8 cellular contexts compared by ENCODE assay signal in genomic region chr15:70504305-70504951, GRCh38.
DNase-seq lines count a peak whose midpoint lies in the region; ATAC-seq, FAIRE-seq and TF ChIP-seq lines count a peak whose summit lies in the region.

No MANE protein-coding gene starts in this region.

- H3K9ac ChIP-seq in H1 (replicated peaks in 1 of 4; ENCODE audit: extremely low read depth in 1 of 4, low read depth in 3 of 4, low read length in 3 of 4): no peak overlapping the region
- no peak overlapping the region for H3K9ac ChIP-seq in trophoblast cell (ENCODE audit: low read length)

- 0 out of 2 replicates have a peak overlapping the region, but pooled peaks have one; percentile 72 for H2BK15ac ChIP-seq in H1 (ENCODE audit: low read length)

- TF ChIP-seq EP300 in H1 (IDR thresholded peaks at IDR 0.05; ENCODE audit: borderline replicate concordance in 1 of 2, low read depth in 2 of 2, low read length in 2 of 2): no peak

- peaks cover 45% of the 10 kb centered on the region for H3F3A ChIP-seq in PC-9 (ENCODE audit: insufficient read depth, low read depth)

- H2BK20ac ChIP-seq in H1 (ENCODE audit: low read length): 0 out of 2 replicates have a peak overlapping the region, but pooled peaks have one; percentile 66

- no peak overlapping the region for H3K56ac ChIP-seq in H1 (replicated peaks; ENCODE audit: insufficient read length, low read depth, low read length)

- DNase-seq in AG10803 (ENCODE audit: low read depth) (peak; percentile 84), PC-9 (peak; percentile 72 to 86), H1 (ENCODE audit: low read depth in 1 of 2, low spot score in 2 of 2) (no peak), trophoblast cell (peak; percentile 29 to 31), retina (no peak), NCI-H226 (no peak)

- H3K4me3 ChIP-seq in AG10803 (ENCODE audit: low read length) (no peak overlapping the region), PC-9 (no peak overlapping the region), H1 (ENCODE audit: extremely low read depth in 1 of 4, insufficient read depth in 2 of 4, low read depth in 3 of 4, low read length in 4 of 4) (no peak overlapping the region), trophoblast cell (ENCODE audit: low read depth, low read length) (no peak overlapping the region)

- no peak for TF ChIP-seq CTCF in AG10803 (conservative IDR thresholded peaks at IDR 0.05; ENCODE audit: low read length)
- TF ChIP-seq CTCF in PC-9 (conservative IDR thresholded peaks at IDR 0.05): no peak
- no peak for TF ChIP-seq CTCF in H1 (IDR thresholded peaks at IDR 0.05; ENCODE audit: control extremely low read depth in 1 of 3, insufficient read depth in 1 of 3, low read depth in 1 of 3, low read length in 3 of 3)

- H3K79me2 ChIP-seq in PC-9 (ENCODE audit: low read depth) (no peaks in the 10 kb centered on the region), H1 (ENCODE audit: control insufficient read depth in 1 of 2, insufficient read depth in 2 of 2, low read length in 2 of 2) (no peaks in the 10 kb centered on the region), trophoblast cell (ENCODE audit: control insufficient read depth, insufficient read depth, low read length, poor library complexity) (no peaks in the 10 kb centered on the region)

- H3K79me1 ChIP-seq in H1 (ENCODE audit: low read depth, low read length): no peaks in the 10 kb centered on the region
- no peaks in the 10 kb centered on the region for H3K79me1 ChIP-seq in trophoblast cell (ENCODE audit: low read length)

- no peak overlapping the region for H2BK12ac ChIP-seq in H1 (ENCODE audit: low read depth, low read length)
- H2BK12ac ChIP-seq in trophoblast cell (ENCODE audit: low read length): no peak overlapping the region

- no peak for FAIRE-seq in H1 (lab: Jason Lieb, UNC)

- CTCF ChIA-PET in PC-9 (lab: Charles Lee): interaction anchor here (0.6 to 1.8 kb wide), 5 partner anchors 8 to 636 kb away, joined by 3 to 5 read pairs (median 4); no protein-coding TSS in a partner anchor
- CTCF ChIA-PET in H1 (lab: Charles Lee; ENCODE audit: partially characterized antibody): interaction anchor here (0.8 to 3.8 kb wide), 9 partner anchors 8 to 1025 kb away, joined by 3 to 20 read pairs (median 6); no protein-coding TSS in a partner anchor

- POLR2A ChIA-PET in PC-9 (lab: Charles Lee; ENCODE audit: unreplicated experiment): interaction anchor here (0.6 to 2.1 kb wide), 6 partner anchors 9 to 1042 kb away, joined by 3 to 20 read pairs (median 4); no protein-coding TSS in a partner anchor
- POLR2A ChIA-PET in H1 (lab: Charles Lee; ENCODE audit: partially characterized antibody): interaction anchor here (0.7 kb wide), 1 partner anchor 393 kb away, joined by 3 read pairs; no protein-coding TSS in a partner anchor

- BruUV-seq in PC-9 (replicated peaks; lab: Mats Ljungman, UMichigan): no TSS peak

- H3K4me1 ChIP-seq in PC-9 (replicated peaks; ENCODE audit: insufficient read depth): peaks cover 59% of the 10 kb centered on the region
- peaks cover 9 to 25% (median 20%) of the 10 kb centered on the region in 4 experiments for H3K4me1 ChIP-seq in H1 (replicated peaks in 1 of 4; ENCODE audit: control insufficient read depth in 3 of 4, insufficient read depth in 4 of 4, low read length in 3 of 4)
- peaks cover 19 to 25% of the 10 kb centered on the region in 2 experiments for H3K4me1 ChIP-seq in trophoblast cell (ENCODE audit: control insufficient read depth in 1 of 2, insufficient read depth in 2 of 2, low read length in 2 of 2)

- 81% methylated on average over 9 of the region's 9 CpGs; no CpG with 5 or more reads in 1 of the 2 experiments for WGBS in H1 (ENCODE audit: extremely low coverage in 1 of 2, insufficient coverage in 1 of 2, insufficient read length in 1 of 2, insufficient replicate concordance in 2 of 2, low coverage in 1 of 2, low lambda C conversion rate in 2 of 2, missing lambda C conversion rate in 1 of 2), 2 experiments
- WGBS in trophoblast cell (ENCODE audit: extremely low coverage, insufficient coverage, insufficient read length): no CpG with 5 or more reads among the region's 9 CpGs

- H4K8ac ChIP-seq in H1 (ENCODE audit: extremely low read depth, insufficient read depth, low read length) (no peak overlapping the region), trophoblast cell (ENCODE audit: low read depth, low read length) (no peak overlapping the region)

- H3K27me3 ChIP-seq in PC-9 (ENCODE audit: insufficient read depth, low read depth) (no peaks in the 10 kb centered on the region), H1 (replicated peaks in 1 of 4; ENCODE audit: control insufficient read depth in 3 of 4, extremely low read depth in 1 of 4, insufficient read depth in 3 of 4, low read length in 3 of 4) (no peaks in the 10 kb centered on the region), trophoblast cell (ENCODE audit: insufficient read depth, low read length) (no peaks in the 10 kb centered on the region)

- no peak overlapping the region for H2AFZ ChIP-seq in PC-9
- H2AFZ ChIP-seq in H1 (ENCODE audit: low read length): no peak overlapping the region
- no peak overlapping the region for H2AFZ ChIP-seq in trophoblast cell (ENCODE audit: insufficient read depth, low read length, poor library complexity)

- no peak overlapping the region for H4K5ac ChIP-seq in H1 (ENCODE audit: insufficient read length, low read depth, low read length)

- H3K14ac ChIP-seq in H1 (ENCODE audit: insufficient read length) (no peak overlapping the region), trophoblast cell (ENCODE audit: low read length) (no peak overlapping the region)

- no peak overlapping the region for H3K23ac ChIP-seq in H1 (ENCODE audit: insufficient read length)
- no peak overlapping the region for H3K23ac ChIP-seq in trophoblast cell (ENCODE audit: low read length)

- H3K23me2 ChIP-seq in H1 (ENCODE audit: low read depth, low read length): no peaks in the 10 kb centered on the region

- TF ChIP-seq POLR2A in H1 (IDR thresholded peaks at IDR 0.05; ENCODE audit: control extremely low read depth in 1 of 2, low read depth in 2 of 2, low read length in 2 of 2): no peak

- H3K9me2 ChIP-seq in PC-9 (ENCODE audit: insufficient read depth): no peaks in the 10 kb centered on the region

- no peak for TF ChIP-seq RAD21 in H1 (IDR thresholded peaks at IDR 0.05 in 1 of 2, conservative IDR thresholded peaks at IDR 0.05 in 1 of 2; ENCODE audit: low read depth in 2 of 2, low read length in 2 of 2)

- H2BK5ac ChIP-seq in H1 (ENCODE audit: low read depth, low read length) (no peak overlapping the region), trophoblast cell (ENCODE audit: low read depth, low read length, poor library complexity) (no peak overlapping the region)

- H4K91ac ChIP-seq in H1 (replicated peaks; ENCODE audit: insufficient read length, low read length): no peak overlapping the region
- no peak overlapping the region for H4K91ac ChIP-seq in trophoblast cell (ENCODE audit: low read depth, low read length)

- no peak overlapping the region; the same call in 1 of the 2 replicates for H2AK5ac ChIP-seq in H1 (ENCODE audit: low read depth, low read length)
- no peak overlapping the region for H2AK5ac ChIP-seq in trophoblast cell (ENCODE audit: low read length)

- H3K4me2 ChIP-seq in PC-9: peak overlapping the region; percentile 63
- H3K4me2 ChIP-seq in H1 (ENCODE audit: insufficient read depth in 1 of 2, low read depth in 2 of 2, low read length in 2 of 2): no peak overlapping the region; a peak in 1 of 4 replicates
- no peak overlapping the region for H3K4me2 ChIP-seq in trophoblast cell (ENCODE audit: low read length)

- H2BK120ac ChIP-seq in H1 (replicated peaks; ENCODE audit: low read depth, low read length) (no peak overlapping the region), trophoblast cell (ENCODE audit: insufficient read depth, low read length, poor library complexity) (no peak overlapping the region)

- no peaks in the 10 kb centered on the region for H3K9me3 ChIP-seq in PC-9 (ENCODE audit: insufficient read depth, low read depth)
- H3K9me3 ChIP-seq in H1 (ENCODE audit: insufficient read depth in 2 of 2, low read depth in 1 of 2, low read length in 1 of 2): no peaks in the 10 kb centered on the region
- H3K9me3 ChIP-seq in trophoblast cell (ENCODE audit: insufficient read depth, low read depth, low read length): peaks cover 3% of the 10 kb centered on the region

- H3K27ac ChIP-seq in PC-9 (peak overlapping the region; percentile 99), H1 (ENCODE audit: low read depth, low read length) (no peak overlapping the region), trophoblast cell (ENCODE audit: low read depth, low read length) (no peak overlapping the region)

- no peak overlapping the region for H4K12ac ChIP-seq in trophoblast cell (ENCODE audit: low read depth, low read length)

- H3K4ac ChIP-seq in H1 (replicated peaks; ENCODE audit: insufficient read length, low read depth, low read length): no peak overlapping the region
- no peak overlapping the region for H3K4ac ChIP-seq in trophoblast cell (ENCODE audit: low read depth, low read length)

- intact Hi-C loops in PC-9 (cut with micrococcal nuclease; ENCODE audit: unreplicated experiment): loop anchor here (1.0 to 2.0 kb wide), 2 partner anchors 9 to 406 kb away; no protein-coding TSS in a partner anchor

- H3K36me3 ChIP-seq in PC-9 (ENCODE audit: low read depth) (no peaks in the 10 kb centered on the region), H1 (ENCODE audit: control insufficient read depth in 2 of 4, insufficient read depth in 4 of 4, low read length in 3 of 4) (no peaks in the 10 kb centered on the region), trophoblast cell (ENCODE audit: control insufficient read depth in 1 of 2, insufficient read depth in 2 of 2, low read length in 2 of 2) (no peaks in the 10 kb centered on the region)

- H3K18ac ChIP-seq in H1 (ENCODE audit: extremely low read depth, low read length) (peak overlapping the region; percentile 74; the same call in 1 of the 2 replicates), trophoblast cell (ENCODE audit: low read length) (no peak overlapping the region)

- no peaks in the 10 kb centered on the region for H4K20me1 ChIP-seq in PC-9 (ENCODE audit: insufficient read depth)
- H4K20me1 ChIP-seq in H1 (replicated peaks in 1 of 2; ENCODE audit: control insufficient read depth in 1 of 2, insufficient read depth in 2 of 2, low read length in 2 of 2): no peaks in the 10 kb centered on the region

- ATAC-seq in GM18502 (IDR thresholded peaks at IDR 0.05; ENCODE audit: poor library complexity, unreplicated experiment) (peak; percentile 44), HG02852 (IDR thresholded peaks at IDR 0.05; ENCODE audit: unreplicated experiment) (peak; percentile 47)

TF ChIP-seq in H1, 55 proteins besides CTCF, POLR2A, EP300 and RAD21 (continues in another document):
- TF ChIP-seq ASH2L (IDR thresholded peaks at IDR 0.05; ENCODE audit: low read length) (no peak), CTBP2 (IDR thresholded peaks at IDR 0.05; ENCODE audit: borderline replicate concordance, insufficient read depth, insufficient read length, low read length) (no peak), CHD1 (IDR thresholded peaks at IDR 0.05; ENCODE audit: low read depth, low read length) (no peak), MAFK (IDR thresholded peaks at IDR 0.05; ENCODE audit: low read depth, low read length) (no peak), POLR2AphosphoS5 (IDR thresholded peaks at IDR 0.05; ENCODE audit: low read depth, low read length) (no peak), SIX5 (IDR thresholded peaks at IDR 0.05; ENCODE audit: low read depth, low read length) (no peak), SUZ12 (IDR thresholded peaks at IDR 0.05; ENCODE audit: low read length) (no peak), GABPA (IDR thresholded peaks at IDR 0.05; ENCODE audit: borderline replicate concordance, insufficient read depth, low read length) (no peak)

Comparison
In these comparisons a context has a peak if more than half of its experiments do, and no peak if none do; other contexts are left out.
1. DNase-seq: peak in AG10803 (single experiment), PC-9 (2 of 2) and trophoblast cell (2 of 2); none in H1 (0 of 2), retina (single experiment) and NCI-H226 (single experiment).